Comparison of ENCODE assay signal across 20 cellular contexts in genomic region chr2:2332381-2332780, GRCh38. TPM values are rescaled to one million over a fixed set of nuclear protein-coding genes. Genes with fewer than 3 reads are reported as not detected.
DNase-seq lines count a peak whose midpoint lies in the region; ATAC-seq lines count a peak whose summit lies in the region.
"Had no signal": no experiment of that assay in that cellular context is flagged by ENCODE, and none has a peak within 500 bp of the region (broad histone marks: within the 10 kb centered on the region; RNA-seq: fewer than 3 reads in every experiment).

No MANE protein-coding gene starts in this region.

- in situ Hi-C loops in G401 (cut with HindIII; ENCODE audit: low sequenced_read_pairs), result no loop called here

- ATAC-seq in HG03280 (IDR thresholded peaks at IDR 0.05; ENCODE audit: unreplicated experiment), result no peak
- ATAC-seq in HG03159 (IDR thresholded peaks at IDR 0.05; ENCODE audit: unreplicated experiment), result no peak
- ATAC-seq: activated CD8-positive, alpha-beta T cell treated with anti-CD3 and anti-CD28 coated beads, Interleukin-2, amount 10 ng/mL, durations not matched to agents 7 days and 5 days; heart left ventricle had no signal

- DNase-seq in G401 (ENCODE audit: low spot score) (peak; percentile 75), NCI-H146 (lab: John Stamatoyannopoulos, UW) (peak; percentile 65), SHP77 treated with DMSO at 0.1 percent for 48 hours (lab: John Stamatoyannopoulos, UW) (peak; percentile 38), inferior parietal cortex (ENCODE audit: extremely low spot score) (peak; percentile 36)
- no peak for DNase-seq in activated CD4-positive, alpha-beta T cell treated with anti-CD3 and anti-CD28 coated beads, Interleukin-2, amount 50 U/mL, for 48 hours
- DNase-seq: activated CD8-positive, alpha-beta T cell treated with anti-CD3 and anti-CD28 coated beads, Interleukin-2, amount 10 ng/mL, durations not matched to agents 7 days and 5 days; activated naive CD4-positive, alpha-beta T cell treated with anti-CD3 and anti-CD28 coated beads, Interleukin-2, amount 10 ng/mL, durations not matched to agents 7 days and 5 days; activated T-cell treated with anti-CD3 and anti-CD28 coated beads, Interleukin-2, amount 50 U/mL, for 24 hours; CD8-positive, alpha-beta memory T cell; heart left ventricle; kidney; mammary epithelial cell; ovary; PC-9; sigmoid colon; stimulated activated naive CD4-positive, alpha-beta T cell; trophoblast cell had no signal

RNA-seq across cellular contexts. Expression of gene MYT1L, which starts 1.3 kb away (rescaled TPM):
- not detected in 2 replicates for total RNA-seq in G401 (2014; rRNA removed; shearing (Covaris generic))
- total RNA-seq: activated CD8-positive, alpha-beta T cell treated with anti-CD3 and anti-CD28 coated beads, Interleukin-2, amount 10 ng/mL, durations not matched to agents 7 days and 5 days; ascending aorta; CD8-positive, alpha-beta memory T cell; kidney; ovary; PC-9 had no signal

Comparison
In these comparisons a context has a peak if more than half of its experiments do, and no peak if none do; other contexts are left out.
1. DNase-seq: peak in G401 (single experiment), NCI-H146 (single experiment), SHP77 treated with DMSO at 0.1 percent for 48 hours (single experiment) and inferior parietal cortex (single experiment); none in activated CD4-positive, alpha-beta T cell treated with anti-CD3 and anti-CD28 coated beads, Interleukin-2, amount 50 U/mL, for 48 hours (0 of 2).